Comparison of ENCODE assay signal across 8 cellular contexts in the genomic region with DNA sequence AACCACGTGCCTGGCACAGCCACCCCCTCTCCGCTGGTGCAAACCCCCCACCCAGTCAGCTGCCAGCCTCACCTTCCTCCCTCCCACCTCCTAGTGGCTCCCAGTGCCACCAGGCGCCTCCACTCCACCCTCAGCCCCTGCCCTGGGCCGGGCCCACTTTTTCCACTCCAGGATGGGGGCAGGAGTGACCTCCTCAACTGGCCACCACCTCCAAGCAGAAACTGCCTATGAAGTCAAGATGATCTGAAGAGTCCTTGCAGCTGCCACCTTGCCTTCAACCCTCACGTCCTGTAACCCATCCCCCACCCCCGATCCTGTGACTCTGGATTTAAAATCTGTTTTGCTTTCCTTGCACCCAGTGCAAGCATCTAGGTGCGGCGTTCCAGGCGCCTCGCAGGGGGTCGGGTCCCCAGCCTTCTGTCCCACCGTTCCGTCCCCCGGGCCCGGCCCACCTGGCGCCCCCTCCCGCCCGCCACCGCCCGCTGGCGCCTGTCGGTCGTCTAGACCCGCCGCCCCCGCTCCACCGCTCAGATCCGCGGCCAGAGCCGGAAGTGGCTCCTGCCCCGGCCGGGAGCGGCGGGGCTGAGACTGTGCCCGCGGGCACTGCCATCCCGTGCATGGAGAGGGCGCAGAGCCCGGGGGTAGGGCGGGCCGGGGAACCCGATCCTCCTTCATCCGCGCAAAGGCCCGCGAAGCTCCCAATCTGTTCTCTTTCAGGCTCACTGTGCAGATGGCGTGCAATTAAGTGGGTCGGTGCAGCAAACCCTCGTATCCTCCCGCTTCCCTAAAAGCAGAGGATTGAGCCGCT. TPM values are rescaled to one million over a fixed set of nuclear protein-coding genes. Genes with fewer than 3 reads are reported as not detected.
A peak's percentile ranks its signal among the peaks of the same experiment; 100 is the strongest.
DNase-seq lines count a peak whose midpoint lies in the region; ATAC-seq and TF ChIP-seq lines count a peak whose summit lies in the region.

No MANE protein-coding gene starts in this region.

- no peaks in the 10 kb centered on the region for H3K36me3 ChIP-seq in ovary
- no peaks in the 10 kb centered on the region for H3K36me3 ChIP-seq in vagina

- intact Hi-C loops in ovary (cut with DNase I) (no loop called here), vagina (cut with DNase I) (no loop called here)

- H3K9me3 ChIP-seq in ovary: no peaks in the 10 kb centered on the region
- H3K9me3 ChIP-seq in vagina: no peaks in the 10 kb centered on the region

- H3K27ac ChIP-seq in ovary: peak overlapping the region in 1 of 2 donors; percentile 26
- peak overlapping the region; percentile 85 for H3K27ac ChIP-seq in vagina

- DNase-seq in ACHN (peak; percentile 71), NCI-H526 treated with DMSO at 0.1 percent for 48 hours (lab: John Stamatoyannopoulos, UW) (peak; percentile 13), fibroblast of the aortic adventitia (ENCODE audit: low read depth) (no peak), ovary (peak in 3 of 5 donors; percentile 35 to 58 (median 49)), vagina (ENCODE audit: extremely low spot score in 2 of 2) (no peak)
- peak; percentile 32 for DNase-seq in activated T-helper 9 cell treated with anti-CD3 and anti-CD28 coated beads, Interleukin-2, amount 50 U/mL, for 16 hours (ENCODE audit: low read depth)

- peak overlapping the region; percentile 41 for H3K4me3 ChIP-seq in fibroblast of the aortic adventitia (ENCODE audit: low read depth, low read length)
- peak overlapping the region; percentile 40 for H3K4me3 ChIP-seq in ovary
- H3K4me3 ChIP-seq in vagina: peak overlapping the region; percentile 39 to 60

- TF ChIP-seq CTCF in fibroblast of the aortic adventitia (IDR thresholded peaks at IDR 0.05; ENCODE audit: insufficient read depth, low read length) (no peak), ovary (IDR thresholded peaks at IDR 0.05) (no peak), vagina (IDR thresholded peaks at IDR 0.05) (no peak)

- H3K4me1 ChIP-seq in ovary (ENCODE audit: insufficient read depth): peaks cover 5% of the 10 kb centered on the region
- H3K4me1 ChIP-seq in vagina: peaks cover 21% of the 10 kb centered on the region

- in situ Hi-C loops in ACHN (cut with HindIII; ENCODE audit: low pct_ligation_motif_present, low pct_unique_long_range_greater_than_20kb, low sequenced_read_pairs): no loop called here

- TF ChIP-seq EP300 in ovary (IDR thresholded peaks at IDR 0.05): no peak

- 8 to 20% (median 11%) methylated on average over 25 to 51 of the region's 51 CpGs for WGBS in ovary, 3 donors

- no peak for TF ChIP-seq POLR2A in ovary (IDR thresholded peaks at IDR 0.05)
- no peak for TF ChIP-seq POLR2A in vagina (IDR thresholded peaks at IDR 0.05)

- H3K27me3 ChIP-seq in ovary (no peaks in the 10 kb centered on the region), vagina (no peaks in the 10 kb centered on the region)

- ATAC-seq in GM19395 (IDR thresholded peaks at IDR 0.05; ENCODE audit: unreplicated experiment) (peak; percentile 50), GM18873 (IDR thresholded peaks at IDR 0.05; ENCODE audit: low FRiP score, unreplicated experiment) (no peak)

RNA-seq across cellular contexts. Expression of gene GTF2I, which starts 51.2 kb away (rescaled TPM):
- total RNA-seq in fibroblast of the aortic adventitia (ENCODE audit: low replicate concordance) (109 and 156 TPM in 2 replicates), ovary (100 to 1,000 TPM; 117 to 232 (median 204) TPM), vagina (124 TPM)
- polyA plus RNA-seq in ovary: 100 to 1,000 TPM in 1 of 2 donors, 10 to 100 TPM in 1; 49.7 to 166 TPM

Comparison
In these comparisons a context has a peak if more than half of its experiments do, and no peak if none do; other contexts are left out.
1. DNase-seq: peak in ACHN (single experiment), NCI-H526 treated with DMSO at 0.1 percent for 48 hours (single experiment), activated T-helper 9 cell treated with anti-CD3 and anti-CD28 coated beads, Interleukin-2, amount 50 U/mL, for 16 hours (single experiment) and ovary (3 of 5); none in fibroblast of the aortic adventitia (single experiment) and vagina (0 of 2).
2. Peak in every context shown above with its lines, with median percentiles within 50 percentile points of each other: H3K4me3 ChIP-seq.